In genomic region chr10:123150986-123151738, GRCh38 we compare ENCODE assay signal across 9 cellular contexts. TPM values are rescaled to one million over a fixed set of nuclear protein-coding genes. Genes with fewer than 3 reads are reported as not detected.
DNase-seq lines count a peak whose midpoint lies in the region; ATAC-seq and TF ChIP-seq lines count a peak whose summit lies in the region.
"Had no signal": no experiment of that assay in that cellular context is flagged by ENCODE, and none has a peak within 500 bp of the region (broad histone marks: within the 10 kb centered on the region; RNA-seq: fewer than 3 reads in every experiment).

No MANE protein-coding gene starts in this region.

- H3K27me3 Mint-ChIP-seq in activated CD8-positive, alpha-beta T cell treated with anti-CD3 and anti-CD28 coated beads for 36 hours = peaks cover 33% of the 10 kb centered on the region
- peaks cover 54% of the 10 kb centered on the region for H3K27me3 Mint-ChIP-seq in stimulated activated naive CD8-positive, alpha-beta T cell treated with anti-CD3 and anti-CD28 coated beads, Interleukin-15, amount 100 ng/mL, for 72 hours

- H3K4me3 Mint-ChIP-seq in activated CD8-positive, alpha-beta T cell treated with anti-CD3 and anti-CD28 coated beads for 36 hours = peak overlapping the region; percentile 66
- peak overlapping the region; percentile 73 to 89 for H3K4me3 Mint-ChIP-seq in stimulated activated naive CD8-positive, alpha-beta T cell treated with anti-CD3 and anti-CD28 coated beads, Interleukin-15, amount 100 ng/mL, for 72 hours

- H3K27ac Mint-ChIP-seq in activated CD8-positive, alpha-beta T cell treated with anti-CD3 and anti-CD28 coated beads for 36 hours = no peak overlapping the region
- H3K27ac Mint-ChIP-seq in stimulated activated naive CD8-positive, alpha-beta T cell treated with anti-CD3 and anti-CD28 coated beads, Interleukin-15, amount 100 ng/mL, for 72 hours = peak overlapping the region in 1 of 2 donors; percentile 48

- peaks cover 17% of the 10 kb centered on the region for H3K36me3 Mint-ChIP-seq in activated CD8-positive, alpha-beta T cell treated with anti-CD3 and anti-CD28 coated beads for 36 hours (ENCODE audit: low read depth)

- no peak for TF ChIP-seq CTCF in activated CD8-positive, alpha-beta T cell treated with anti-CD3 and anti-CD28 coated beads for 36 hours (IDR thresholded peaks at IDR 0.05)

- intact Hi-C loops in activated CD8-positive, alpha-beta T cell treated with anti-CD3 and anti-CD28 coated beads for 36 hours (cut with micrococcal nuclease) = loop anchor here (2.0 to 10.0 kb wide), 2 partner anchors 16 to 776 kb away; partner anchors contain the start of genes HMX3 and PLEKHA1

- peaks cover 48% of the 10 kb centered on the region for H3K4me1 Mint-ChIP-seq in activated CD8-positive, alpha-beta T cell treated with anti-CD3 and anti-CD28 coated beads for 36 hours (ENCODE audit: low read depth)
- peaks cover 63% of the 10 kb centered on the region for H3K4me1 Mint-ChIP-seq in stimulated activated naive CD8-positive, alpha-beta T cell treated with anti-CD3 and anti-CD28 coated beads, Interleukin-15, amount 100 ng/mL, for 72 hours

- peak; percentile 83 for DNase-seq in activated CD8-positive, alpha-beta memory T cell treated with anti-CD3 and anti-CD28 coated beads for 24 hours
- no peak for DNase-seq in activated CD8-positive, alpha-beta memory T cell treated with anti-CD3 and anti-CD28 coated beads, Interleukin-2, amount 50 U/mL, for 4 hours
- peak; percentile 62 for DNase-seq in activated CD8-positive, alpha-beta T cell treated with anti-CD3 and anti-CD28 coated beads for 36 hours
- DNase-seq in stimulated activated naive CD8-positive, alpha-beta T cell treated with anti-CD3 and anti-CD28 coated beads, Interleukin-15, amount 100 ng/mL, for 72 hours = peak; percentile 50 to 54
- DNase-seq in NCI-H748 (lab: John Stamatoyannopoulos, UW; ENCODE audit: unreplicated experiment) (no peak), cortex of kidney (lab: John Stamatoyannopoulos, UW) (no peak)

- POLR2A ChIA-PET in activated CD8-positive, alpha-beta T cell treated with anti-CD3 and anti-CD28 coated beads for 36 hours (lab: Charles Lee) = interaction anchor here (0.7 to 2.2 kb wide), 5 partner anchors 11 to 19 kb away, joined by 3 to 9 read pairs (median 6); no protein-coding TSS in a partner anchor

- peaks cover under 1% of the 10 kb centered on the region for H3K9me3 Mint-ChIP-seq in activated CD8-positive, alpha-beta T cell treated with anti-CD3 and anti-CD28 coated beads for 36 hours
- H3K9me3 Mint-ChIP-seq in stimulated activated naive CD8-positive, alpha-beta T cell treated with anti-CD3 and anti-CD28 coated beads, Interleukin-15, amount 100 ng/mL, for 72 hours = no peaks in the 10 kb centered on the region

- ATAC-seq in activated CD8-positive, alpha-beta T cell treated with anti-CD3 and anti-CD28 coated beads for 36 hours = no peak
- no peak for ATAC-seq in stimulated activated naive CD8-positive, alpha-beta T cell treated with anti-CD3 and anti-CD28 coated beads, Interleukin-15, amount 100 ng/mL, for 72 hours
- no peak for ATAC-seq in HG03460 (IDR thresholded peaks at IDR 0.05; ENCODE audit: unreplicated experiment)

- H3K4me3 ChIP-seq in iPS-11a (ENCODE audit: low read depth, low read length) = peak overlapping the region; percentile 25

- CTCF ChIA-PET in activated CD8-positive, alpha-beta T cell treated with anti-CD3 and anti-CD28 coated beads for 36 hours (lab: Charles Lee) = interaction anchor here (1.8 to 5.6 kb wide), 4 partner anchors 7 to 18 kb away, joined by 5 to 24 read pairs (median 9); no protein-coding TSS in a partner anchor

RNA-seq across cellular contexts. Expression of gene BUB3, which starts 3.0 kb away (rescaled TPM):
- 100 to 1,000 TPM; 256 to 273 TPM for total RNA-seq in activated CD8-positive, alpha-beta T cell treated with anti-CD3 and anti-CD28 coated beads for 36 hours

RNA-seq across cellular contexts. Expression of gene HMX2, which starts 3.2 kb away (rescaled TPM):
- total RNA-seq in activated CD8-positive, alpha-beta T cell treated with anti-CD3 and anti-CD28 coated beads for 36 hours = under 1 TPM; 0.43 to 0.90 TPM
- total RNA-seq: kidney epithelial cell had no signal

RNA-seq across cellular contexts. Expression of gene HMX3, which starts 15.4 kb away (rescaled TPM):
- total RNA-seq in activated CD8-positive, alpha-beta T cell treated with anti-CD3 and anti-CD28 coated beads for 36 hours = under 1 TPM; 0.45 to 0.69 TPM

Comparison
In these comparisons a context has a peak if more than half of its experiments do, and no peak if none do; other contexts are left out.
1. DNase-seq: peak in activated CD8-positive, alpha-beta memory T cell treated with anti-CD3 and anti-CD28 coated beads for 24 hours (single experiment), activated CD8-positive, alpha-beta T cell treated with anti-CD3 and anti-CD28 coated beads for 36 hours (single experiment) and stimulated activated naive CD8-positive, alpha-beta T cell treated with anti-CD3 and anti-CD28 coated beads, Interleukin-15, amount 100 ng/mL, for 72 hours (2 of 2); none in activated CD8-positive, alpha-beta memory T cell treated with anti-CD3 and anti-CD28 coated beads, Interleukin-2, amount 50 U/mL, for 4 hours (single experiment), NCI-H748 (single experiment) and cortex of kidney (single experiment).